ENCODE assay signal across 8 cellular contexts in genomic region chr1:26538480-26539412, GRCh38. TPM values are rescaled to one million over a fixed set of nuclear protein-coding genes. Genes with fewer than 3 reads are reported as not detected.
A peak's percentile ranks its signal among the peaks of the same experiment; 100 is the strongest.
DNase-seq lines count a peak whose midpoint lies in the region; ATAC-seq, FAIRE-seq and TF ChIP-seq lines count a peak whose summit lies in the region.

No MANE protein-coding gene starts in this region.

- H3K27me3 ChIP-seq in heart right ventricle (no peaks in the 10 kb centered on the region), PC-3 (ENCODE audit: low read length) (no peaks in the 10 kb centered on the region), keratinocyte (ENCODE audit: control insufficient read depth, extremely low read depth, insufficient read depth, low read length) (no peaks in the 10 kb centered on the region)

- H2AFZ ChIP-seq in PC-3 (ENCODE audit: low read length), result no peak overlapping the region
- no peak overlapping the region for H2AFZ ChIP-seq in keratinocyte (ENCODE audit: control insufficient read depth, low read length)

- peak overlapping the region in 2 of 10 donors; percentile 58 to 96 for H3K27ac ChIP-seq in heart right ventricle
- peak overlapping the region; percentile 21 for H3K27ac ChIP-seq in PC-3 (ENCODE audit: low read length)
- H3K27ac ChIP-seq in keratinocyte (ENCODE audit: control insufficient read depth, insufficient read depth, low read length), result no peak overlapping the region

- H3K79me2 ChIP-seq in PC-3 (ENCODE audit: low read length) (peaks cover 47% of the 10 kb centered on the region), keratinocyte (ENCODE audit: control insufficient read depth, insufficient read depth, low read length) (peaks cover 93% of the 10 kb centered on the region)

- peak overlapping the region; percentile 75 for H3K27ac Mint-ChIP-seq in activated naive CD4-positive, alpha-beta T cell treated with anti-CD3 and anti-CD28 coated beads, Interleukin-2, amount 10 ng/mL, durations not matched to agents 7 days and 5 days
- H3K27ac Mint-ChIP-seq in stimulated activated naive B cell treated with anti-CD40 and anti-IgM and Interleukin-4, amounts not matched to agents 10 μg/mL and 1 μg/mL and 100 μg/mL, for 72 hours, result peak overlapping the region; percentile 91

- dilution Hi-C loops in keratinocyte (cut with MboI; ENCODE audit: extremely low pct_ligation_motif_present, low sequenced_read_pairs), result no loop called here

- ATAC-seq in heart right ventricle (no peak), left ventricle myocardium superior (no peak), PC-3 (peak; percentile 18; the same call in 1 of the 2 replicates), HG03521 (IDR thresholded peaks at IDR 0.05; ENCODE audit: unreplicated experiment) (no peak)
- no peak for ATAC-seq in stimulated activated naive B cell treated with anti-CD40 and anti-IgM and Interleukin-4, amounts not matched to agents 10 μg/mL and 1 μg/mL and 100 μg/mL, for 72 hours (replicated peaks)

- H3K4me3 ChIP-seq in heart right ventricle (no peak overlapping the region), PC-3 (ENCODE audit: low read length) (no peak overlapping the region), keratinocyte (ENCODE audit: control insufficient read depth in 2 of 3, extremely low read depth in 1 of 3, insufficient read depth in 2 of 3, low read depth in 1 of 3, low read length in 3 of 3) (no peak overlapping the region)

- peaks cover 41% of the 10 kb centered on the region for H3K36me3 Mint-ChIP-seq in activated naive CD4-positive, alpha-beta T cell treated with anti-CD3 and anti-CD28 coated beads, Interleukin-2, amount 10 ng/mL, durations not matched to agents 7 days and 5 days
- peaks cover 5 to 19% of the 10 kb centered on the region in 2 donors for H3K36me3 Mint-ChIP-seq in stimulated activated naive B cell treated with anti-CD40 and anti-IgM and Interleukin-4, amounts not matched to agents 10 μg/mL and 1 μg/mL and 100 μg/mL, for 72 hours

- H3K27me3 Mint-ChIP-seq in activated naive CD4-positive, alpha-beta T cell treated with anti-CD3 and anti-CD28 coated beads, Interleukin-2, amount 10 ng/mL, durations not matched to agents 7 days and 5 days, result no peaks in the 10 kb centered on the region
- no peaks in the 10 kb centered on the region for H3K27me3 Mint-ChIP-seq in stimulated activated naive B cell treated with anti-CD40 and anti-IgM and Interleukin-4, amounts not matched to agents 10 μg/mL and 1 μg/mL and 100 μg/mL, for 72 hours

- H3K9me1 ChIP-seq in keratinocyte (ENCODE audit: control insufficient read depth, extremely low read depth, insufficient read depth, low read length), result peaks cover 6% of the 10 kb centered on the region

- H4K20me1 ChIP-seq in PC-3 (ENCODE audit: low read length) (peaks cover 4% of the 10 kb centered on the region; the same call in 1 of the 2 replicates), keratinocyte (ENCODE audit: control insufficient read depth, extremely low read depth, insufficient read depth, low read length) (peaks cover 22% of the 10 kb centered on the region)

- H3K4me2 ChIP-seq in PC-3 (ENCODE audit: low read length), result no peak overlapping the region
- H3K4me2 ChIP-seq in keratinocyte (ENCODE audit: control insufficient read depth, extremely low read depth, insufficient read depth, low read depth, low read length), result no peak overlapping the region

- no peaks in the 10 kb centered on the region for H3K9me2 ChIP-seq in PC-3 (replicated peaks; ENCODE audit: low read length)

- no peaks in the 10 kb centered on the region for H3K36me3 ChIP-seq in heart right ventricle
- H3K36me3 ChIP-seq in PC-3 (ENCODE audit: low read depth, low read length), result peaks cover 17% of the 10 kb centered on the region
- H3K36me3 ChIP-seq in keratinocyte (ENCODE audit: control insufficient read depth in 2 of 2, extremely low read depth in 1 of 2, insufficient read depth in 2 of 2, low read length in 2 of 2), result peaks cover 32 to 41% of the 10 kb centered on the region in 2 experiments

- peak overlapping the region; percentile 24 for H3K4me3 Mint-ChIP-seq in activated naive CD4-positive, alpha-beta T cell treated with anti-CD3 and anti-CD28 coated beads, Interleukin-2, amount 10 ng/mL, durations not matched to agents 7 days and 5 days
- peak overlapping the region; percentile 10 to 38 for H3K4me3 Mint-ChIP-seq in stimulated activated naive B cell treated with anti-CD40 and anti-IgM and Interleukin-4, amounts not matched to agents 10 μg/mL and 1 μg/mL and 100 μg/mL, for 72 hours

- H3K9ac ChIP-seq in PC-3 (ENCODE audit: low read length) (no peak overlapping the region), keratinocyte (ENCODE audit: control insufficient read depth, extremely low read depth, insufficient read depth, low read length) (no peak overlapping the region)

- CTCF ChIA-PET in PC-3 (lab: Charles Lee), result interaction anchor here (0.6 to 1.8 kb wide), 7 partner anchors 9 to 407 kb away, joined by 3 to 10 read pairs (median 5); partner anchors contain the start of gene RPS6KA1
- CTCF ChIA-PET in activated naive CD4-positive, alpha-beta T cell treated with anti-CD3 and anti-CD28 coated beads, Interleukin-2, amount 10 ng/mL, durations not matched to agents 7 days and 5 days (lab: Charles Lee), result interaction anchor here (0.8 to 6.9 kb wide), 19 partner anchors 10 to 319 kb away, joined by 3 to 51 read pairs (median 3); partner anchors contain the start of genes PIGV and RPS6KA1

- no peaks in the 10 kb centered on the region for H3K9me3 Mint-ChIP-seq in activated naive CD4-positive, alpha-beta T cell treated with anti-CD3 and anti-CD28 coated beads, Interleukin-2, amount 10 ng/mL, durations not matched to agents 7 days and 5 days
- no peaks in the 10 kb centered on the region for H3K9me3 Mint-ChIP-seq in stimulated activated naive B cell treated with anti-CD40 and anti-IgM and Interleukin-4, amounts not matched to agents 10 μg/mL and 1 μg/mL and 100 μg/mL, for 72 hours

- H3K9me3 ChIP-seq in heart right ventricle, result no peaks in the 10 kb centered on the region
- no peaks in the 10 kb centered on the region for H3K9me3 ChIP-seq in PC-3 (ENCODE audit: low read length)
- H3K9me3 ChIP-seq in keratinocyte (ENCODE audit: control insufficient read depth, low read depth, low read length), result no peaks in the 10 kb centered on the region

- no peak for FAIRE-seq in keratinocyte (lab: Jason Lieb, UNC)

- 79% methylated on average over 14 of the region's 14 CpGs for WGBS in heart right ventricle, 2 donors

- intact Hi-C loops in heart right ventricle (cut with DNase I) (no loop called here), left ventricle myocardium superior (cut with micrococcal nuclease) (no loop called here), PC-3 (cut with micrococcal nuclease) (loop anchor here (2.0 kb wide), 1 partner anchor 38 kb away; no protein-coding TSS in a partner anchor)

- H3K4me1 Mint-ChIP-seq in activated naive CD4-positive, alpha-beta T cell treated with anti-CD3 and anti-CD28 coated beads, Interleukin-2, amount 10 ng/mL, durations not matched to agents 7 days and 5 days, result peaks cover 94% of the 10 kb centered on the region
- H3K4me1 Mint-ChIP-seq in stimulated activated naive B cell treated with anti-CD40 and anti-IgM and Interleukin-4, amounts not matched to agents 10 μg/mL and 1 μg/mL and 100 μg/mL, for 72 hours, result peaks cover 59 to 78% of the 10 kb centered on the region in 2 donors

- no TSS peak for BruUV-seq in PC-3 (replicated peaks; lab: Mats Ljungman, UMichigan)

- POLR2A ChIA-PET in PC-3 (lab: Charles Lee; ENCODE audit: unreplicated experiment), result interaction anchor here (0.7 kb wide), 1 partner anchor 34 kb away, joined by 4 read pairs; no protein-coding TSS in a partner anchor

- no peaks in the 10 kb centered on the region for H3F3A ChIP-seq in PC-3 (ENCODE audit: low read length, unreplicated experiment)

- peaks cover 0 to 61% (median 30%) of the 10 kb centered on the region in 9 donors for H3K4me1 ChIP-seq in heart right ventricle
- H3K4me1 ChIP-seq in PC-3 (ENCODE audit: insufficient read depth, low read length), result peaks cover 23% of the 10 kb centered on the region
- peaks cover 22% of the 10 kb centered on the region for H3K4me1 ChIP-seq in keratinocyte (ENCODE audit: control insufficient read depth, extremely low read depth, insufficient read depth, low read length)

- TF ChIP-seq CTCF in heart right ventricle (IDR thresholded peaks at IDR 0.05) (peak in 7 of 9 donors; percentile 28 to 53 (median 37)), PC-3 (conservative IDR thresholded peaks at IDR 0.05; ENCODE audit: low read depth, low read length) (peak; percentile 74), keratinocyte (optimal IDR thresholded peaks at IDR 0.05 in 1 of 3, IDR thresholded peaks at IDR 0.05 in 1 of 3, conservative IDR thresholded peaks at IDR 0.05 in 1 of 3; ENCODE audit: extremely low read depth in 1 of 3, insufficient read depth in 2 of 3, low read length in 3 of 3) (peak; percentile 64 to 77 (median 70))

- DNase-seq in heart right ventricle (peak in 1 of 2 donors; percentile 24), left ventricle myocardium superior (no peak), PC-3 (peak; percentile 63), keratinocyte (ENCODE audit: low read depth, low spot score) (no peak), NCI-H1417 (lab: John Stamatoyannopoulos, UW) (no peak)
- DNase-seq in activated naive CD4-positive, alpha-beta T cell treated with anti-CD3 and anti-CD28 coated beads, Interleukin-2, amount 10 ng/mL, durations not matched to agents 7 days and 5 days, result peak; percentile 54
- DNase-seq in stimulated activated naive B cell treated with anti-CD40 and anti-IgM and Interleukin-4, amounts not matched to agents 10 μg/mL and 1 μg/mL and 100 μg/mL, for 72 hours, result no peak

RNA-seq across cellular contexts. Expression of gene RPS6KA1, which starts 9.2 kb away (rescaled TPM):
- 10 to 100 TPM in 1 of 10 donors, 1 to 10 TPM in 9; 1.4 to 12.2 (median 2.7) TPM for total RNA-seq in heart right ventricle
- 1 to 10 TPM; 2.8 to 4.3 TPM for polyA plus RNA-seq in heart right ventricle
- 4.6 TPM for total RNA-seq in left ventricle myocardium superior
- total RNA-seq in PC-3 (2014; rRNA removed), result 98.2 and 111 TPM in 2 replicates
- polyA plus RNA-seq in keratinocyte, result 65.9 to 82.9 TPM (median 73.8 TPM) in 3 replicates
- 22.2 TPM for polyA plus RNA-seq in keratinocyte (2011; ENCODE audit: low read depth)
- 60.8 and 81.6 TPM in 2 replicates for polyA plus RNA-seq in keratinocyte (2011; cell fraction: cytosol; rRNA removed)
- polyA plus RNA-seq in keratinocyte (2011; cell fraction: nucleus; rRNA removed), result 63.6 and 79.7 TPM in 2 replicates
- 46.3 and 93.2 TPM in 2 replicates for polyA plus RNA-seq in keratinocyte (2012; ENCODE audit: low replicate concordance)
- polyA minus RNA-seq in keratinocyte, result 112 to 260 TPM (median 115 TPM) in 3 replicates
- polyA minus RNA-seq in keratinocyte (2011; cell fraction: cytosol; rRNA and poly(A)+ RNA removed), result 137 TPM
- 71.3 and 74.2 TPM in 2 replicates for polyA minus RNA-seq in keratinocyte (2011; cell fraction: nucleus; rRNA and poly(A)+ RNA removed)

Comparison
In these comparisons a context has a peak if more than half of its experiments do, and no peak if none do; other contexts are left out.
1. DNase-seq: peak in PC-3 (single experiment) and activated naive CD4-positive, alpha-beta T cell treated with anti-CD3 and anti-CD28 coated beads, Interleukin-2, amount 10 ng/mL, durations not matched to agents 7 days and 5 days (single experiment); none in left ventricle myocardium superior (single experiment), keratinocyte (single experiment), stimulated activated naive B cell treated with anti-CD40 and anti-IgM and Interleukin-4, amounts not matched to agents 10 μg/mL and 1 μg/mL and 100 μg/mL, for 72 hours (single experiment) and NCI-H1417 (0 of 3).
2. Peak in every context shown above with its lines, with median percentiles within 50 percentile points of each other: CTCF ChIP-seq.